ENCODE assay signal across 8 cellular contexts in the genomic region with DNA sequence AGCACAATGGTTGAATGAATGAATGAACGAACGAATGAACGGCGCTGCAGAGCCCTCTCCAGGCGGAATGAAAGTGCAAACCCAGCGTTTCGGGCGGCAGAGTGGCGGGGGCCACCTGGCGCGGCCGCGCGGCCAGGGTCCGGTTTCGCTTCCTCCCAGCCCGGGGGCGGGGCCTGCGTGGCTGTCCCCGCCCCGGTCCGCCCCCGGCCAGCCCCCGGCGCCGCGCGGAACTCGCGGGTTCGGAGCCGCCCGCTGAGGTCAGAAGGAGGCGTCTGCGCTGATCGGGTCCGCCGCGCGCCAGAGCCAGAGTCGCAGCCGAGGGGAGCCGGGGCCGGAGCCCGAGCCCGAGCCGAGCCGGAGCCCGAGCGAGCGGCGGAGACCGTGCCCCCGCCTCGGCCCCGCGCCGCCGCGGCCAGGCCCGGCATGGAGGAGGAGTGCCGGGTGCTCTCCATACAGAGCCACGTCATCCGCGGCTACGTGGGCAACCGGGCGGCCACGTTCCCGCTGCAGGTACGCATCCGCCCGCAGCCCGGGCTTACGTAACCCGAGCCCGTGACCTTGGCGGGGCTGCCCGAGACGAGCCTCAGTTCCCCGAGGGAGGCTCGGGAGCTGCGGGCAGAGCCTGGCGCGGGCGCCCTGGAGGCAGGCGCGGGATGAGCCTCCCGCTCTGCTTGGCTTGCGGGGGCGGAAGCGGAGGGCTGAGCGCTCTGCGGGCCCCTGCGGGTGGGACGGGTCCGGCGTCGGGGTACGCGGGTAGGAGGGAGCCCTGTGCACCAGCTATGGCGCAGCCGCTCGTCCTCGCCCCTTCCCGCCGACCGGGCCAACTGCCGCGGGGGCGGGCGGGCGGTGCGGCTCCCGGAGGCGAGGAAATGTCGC. TPM values are rescaled to one million over a fixed set of nuclear protein-coding genes. Genes with fewer than 3 reads are reported as not detected.
A peak's percentile ranks its signal among the peaks of the same experiment; 100 is the strongest.
DNase-seq lines count a peak whose midpoint lies in the region; ATAC-seq and TF ChIP-seq lines count a peak whose summit lies in the region.

PDXK (plus strand) TSS at position 258 of the 876 bp plus-strand sequence; CDS start at position 424, 166 bp downstream.

- H3K4me1 ChIP-seq in colonic mucosa: peaks cover 17% of the 10 kb centered on the region

- no peaks in the 10 kb centered on the region for H3K27me3 ChIP-seq in colonic mucosa

- ATAC-seq in HG03066 (IDR thresholded peaks at IDR 0.05; ENCODE audit: low read depth, unreplicated experiment): peak; percentile 61

- H3K9me3 ChIP-seq in colonic mucosa: no peaks in the 10 kb centered on the region

- intact Hi-C loops in colonic mucosa (cut with DNase I): no loop called here

- peak within 1 kb of the TSS; percentile 90 to 100 for H3K9ac ChIP-seq in colonic mucosa (ENCODE audit: low read depth in 2 of 2, low read length in 2 of 2)

- peak; percentile 77 for TF ChIP-seq POLR2A in GM18526 (IDR thresholded peaks at IDR 0.05; ENCODE audit: extremely low read depth, insufficient read length)

- peak within 1 kb of the TSS; percentile 84 for H3K27ac ChIP-seq in colonic mucosa

- TF ChIP-seq CTCF in AG04449 (IDR thresholded peaks at IDR 0.05; ENCODE audit: insufficient read depth, low read length, missing control alignments) (no peak), colonic mucosa (IDR thresholded peaks at IDR 0.05) (no peak)

- no peaks in the 10 kb centered on the region for H3K36me3 ChIP-seq in colonic mucosa

- H3K4me3 ChIP-seq in AG04449 (ENCODE audit: low read depth, low read length) (peak within 1 kb of the TSS; percentile 90), colonic mucosa (peak within 1 kb of the TSS; percentile 90)

- no peak for DNase-seq in AG04449 (ENCODE audit: low read depth, low spot score)
- peak; percentile 70 for DNase-seq in NCI-H345 treated with DMSO at 0.1 percent for 48 hours (lab: John Stamatoyannopoulos, UW; ENCODE audit: unreplicated experiment)
- DNase-seq in activated CD4-positive, alpha-beta T cell treated with anti-CD3 and anti-CD28 coated beads for 4 hours: peak; percentile 71 to 77
- DNase-seq in colonic mucosa: peak; percentile 91
- peak; percentile 95 for DNase-seq in left kidney (ENCODE audit: low read depth, low spot score)
- DNase-seq in stimulated activated CD4-positive, alpha-beta T cell treated with anti-CD3 and anti-CD28 coated beads, Interleukin-1b, Interleukin-23, amount 100 ng/mL, for 48 hours: peak; percentile 73

- POLR2A ChIA-PET in AG04449 (lab: Yijun Ruan, JAX): interaction anchor here (1.4 to 2.0 kb wide), 2 partner anchors 9 to 63 kb away, joined by 4 to 15 read pairs; no protein-coding TSS in a partner anchor

- CTCF ChIA-PET in AG04449 (lab: Yijun Ruan, JAX): interaction anchor here (0.8 to 3.0 kb wide), 3 partner anchors 10 to 256 kb away, joined by 3 to 10 read pairs (median 4); no protein-coding TSS in a partner anchor

RNA-seq across cellular contexts. Expression of gene PDXK, which starts in this region (rescaled TPM):
- 100 to 1,000 TPM; 155 to 188 TPM for total RNA-seq in colonic mucosa
